Comparison of ENCODE assay signal across 8 cellular contexts in genomic region chr16:19309178-19309577, GRCh38. TPM values are rescaled to one million over a fixed set of nuclear protein-coding genes. Genes with fewer than 3 reads are reported as not detected.
"Had no signal": no experiment of that assay in that cellular context is flagged by ENCODE, and none has a peak within 500 bp of the region (broad histone marks: within the 10 kb centered on the region; RNA-seq: fewer than 3 reads in every experiment).

No MANE protein-coding gene starts in this region.

- FAIRE-seq: G401.6, GM12891, GM12892, GM18507, GM19239 had no signal

- DNase-seq: GDM1, GF-D8 had no signal

RNA-seq across cellular contexts. Expression of gene CLEC19A, which starts 23.6 kb away (rescaled TPM):
- total RNA-seq: G401 had no signal
